In genomic region chr3:127819656-127820055, GRCh38 we compare ENCODE assay signal across 11 cellular contexts. TPM values are rescaled to one million over a fixed set of nuclear protein-coding genes. Genes with fewer than 3 reads are reported as not detected.
DNase-seq lines count a peak whose midpoint lies in the region; ATAC-seq and TF ChIP-seq lines count a peak whose summit lies in the region.
"Had no signal": no experiment of that assay in that cellular context is flagged by ENCODE, and none has a peak within 500 bp of the region (broad histone marks: within the 10 kb centered on the region; RNA-seq: fewer than 3 reads in every experiment).

No MANE protein-coding gene starts in this region.

- DNase-seq in transverse colon (no peak), 8988T (no peak)
- DNase-seq in effector memory CD4-positive, alpha-beta T cell: no peak
- DNase-seq: activated naive CD4-positive, alpha-beta T cell treated with anti-CD3 and anti-CD28 coated beads for 36 hours; SHP77; stimulated activated CD4-positive, alpha-beta T cell treated with anti-CD3 and anti-CD28 coated beads, Interleukin-4, amount 100 ng/mL, for 24 hours; stimulated activated naive CD4-positive, alpha-beta T cell treated with Interleukin-2 at 50 U/mL for 16 hours had no signal

- H3F3A ChIP-seq in Loucy (ENCODE audit: low read depth): no peaks in the 10 kb centered on the region

- ATAC-seq in HG03460 (IDR thresholded peaks at IDR 0.05; ENCODE audit: unreplicated experiment): no peak

- H4K20me1 ChIP-seq in Loucy (ENCODE audit: insufficient read depth, low read length, poor library complexity, severe bottlenecking): no peaks in the 10 kb centered on the region

- H3K36me3 ChIP-seq in Loucy (ENCODE audit: insufficient read depth, low read length): peaks cover 9% of the 10 kb centered on the region; the same call in 1 of the 2 replicates
- peaks cover 0 to 9% of the 10 kb centered on the region in 2 donors for H3K36me3 ChIP-seq in duodenal mucosa (ENCODE audit: control insufficient read depth in 1 of 2, insufficient read depth in 2 of 2, low read length in 2 of 2)
- H3K36me3 ChIP-seq in mucosa of rectum (ENCODE audit: control insufficient read depth in 2 of 2, insufficient read depth in 2 of 2, low read length in 2 of 2): peaks cover 9 to 13% of the 10 kb centered on the region in 2 donors
- no peaks in the 10 kb centered on the region for H3K36me3 ChIP-seq in transverse colon
- no peaks in the 10 kb centered on the region for H3K36me3 ChIP-seq in effector memory CD4-positive, alpha-beta T cell (ENCODE audit: control insufficient read depth, insufficient read depth, low read length)

- H3K9ac ChIP-seq in Loucy (ENCODE audit: low read depth, low read length, poor library complexity, severe bottlenecking) (peak overlapping the region; percentile 98), duodenal mucosa (ENCODE audit: low read depth in 1 of 2, low read length in 2 of 2) (peak overlapping the region; percentile 1 to 89), mucosa of rectum (ENCODE audit: low read depth in 1 of 2, low read length in 2 of 2) (peak overlapping the region; percentile 72 to 97)

- H3K9me2 ChIP-seq in Loucy (replicated peaks; ENCODE audit: low read depth, low read length): no peaks in the 10 kb centered on the region

- H3K4me3 ChIP-seq in Loucy (ENCODE audit: low read length, poor library complexity, severe bottlenecking) (peak overlapping the region; percentile 87), duodenal mucosa (ENCODE audit: low read depth in 1 of 2, low read length in 2 of 2) (peak overlapping the region; percentile 13 to 33), mucosa of rectum (ENCODE audit: low read length in 2 of 2) (peak overlapping the region; percentile 38 to 90), transverse colon (peak overlapping the region in 1 of 4 donors; percentile 78)
- H3K4me3 ChIP-seq in effector memory CD4-positive, alpha-beta T cell (ENCODE audit: insufficient read depth, low read depth, low read length, poor library complexity, severe bottlenecking): no peak overlapping the region

- intact Hi-C loops in transverse colon (cut with DNase I; ENCODE audit: low total_unique reads): loop anchor here (5.0 kb wide), 1 partner anchor 127 kb away; no protein-coding TSS in a partner anchor

- 94% methylated on average over 2 of the region's 2 CpGs; no CpG with 5 or more reads in 1 of the 2 donors for WGBS in transverse colon (ENCODE audit: low coverage in 1 of 2), 2 donors

- peaks cover 83% of the 10 kb centered on the region for H3K79me2 ChIP-seq in Loucy (ENCODE audit: insufficient read depth, low read length)

- no peak for TF ChIP-seq CTCF in Loucy (conservative IDR thresholded peaks at IDR 0.05; ENCODE audit: low read length)
- TF ChIP-seq CTCF in transverse colon (IDR thresholded peaks at IDR 0.05): no peak

- no peak for TF ChIP-seq EP300 in transverse colon (IDR thresholded peaks at IDR 0.05; ENCODE audit: low read depth)

- H3K9me3 ChIP-seq in Loucy (ENCODE audit: insufficient read depth, low read depth, low read length) (no peaks in the 10 kb centered on the region), duodenal mucosa (ENCODE audit: control insufficient read depth in 1 of 2, low read length in 2 of 2) (no peaks in the 10 kb centered on the region), mucosa of rectum (ENCODE audit: control insufficient read depth in 2 of 2, low read length in 2 of 2) (no peaks in the 10 kb centered on the region), transverse colon (no peaks in the 10 kb centered on the region)
- no peaks in the 10 kb centered on the region for H3K9me3 ChIP-seq in effector memory CD4-positive, alpha-beta T cell (ENCODE audit: control insufficient read depth, low read length)

- H3K27ac ChIP-seq in duodenal mucosa (ENCODE audit: low read depth, low read length): no peak overlapping the region
- peak overlapping the region; percentile 92 to 96 for H3K27ac ChIP-seq in mucosa of rectum (ENCODE audit: low read depth in 2 of 2, low read length in 2 of 2)
- H3K27ac ChIP-seq in transverse colon: peak overlapping the region; percentile 93 to 94 (median 94)
- H3K27ac ChIP-seq in effector memory CD4-positive, alpha-beta T cell (ENCODE audit: insufficient read depth, low read length, poor library complexity, severe bottlenecking): no peak overlapping the region

- peak overlapping the region; percentile 99 for H3K4me2 ChIP-seq in Loucy (ENCODE audit: low read depth, low read length, poor library complexity, severe bottlenecking)

- in situ Hi-C loops in transverse colon (cut with MboI; ENCODE audit: low pct_ligation_motif_present in 1 of 4, low pct_unique_long_range_greater_than_20kb in 1 of 4, low sequenced_read_pairs in 3 of 4): no loop called here

- H2AFZ ChIP-seq in Loucy (ENCODE audit: low read length): no peak overlapping the region

- no peak for TF ChIP-seq POLR2A in transverse colon (IDR thresholded peaks at IDR 0.05)

- H3K27me3 ChIP-seq in Loucy (ENCODE audit: insufficient read depth, low read length, poor library complexity, severe bottlenecking) (no peaks in the 10 kb centered on the region), duodenal mucosa (ENCODE audit: control insufficient read depth in 1 of 2, insufficient read depth in 2 of 2, low read length in 2 of 2) (no peaks in the 10 kb centered on the region), mucosa of rectum (ENCODE audit: control insufficient read depth in 2 of 2, insufficient read depth in 2 of 2, low read length in 2 of 2) (no peaks in the 10 kb centered on the region), transverse colon (no peaks in the 10 kb centered on the region)
- peaks cover 15% of the 10 kb centered on the region for H3K27me3 ChIP-seq in effector memory CD4-positive, alpha-beta T cell (replicated peaks; ENCODE audit: control insufficient read depth, insufficient read depth, low read length, poor library complexity, severe bottlenecking)

- H3K4me1 ChIP-seq in Loucy (ENCODE audit: insufficient read depth, low read length, poor library complexity, severe bottlenecking) (peaks cover 88% of the 10 kb centered on the region), duodenal mucosa (ENCODE audit: control insufficient read depth in 1 of 2, insufficient read depth in 2 of 2, low read length in 2 of 2) (peaks cover 68 to 80% of the 10 kb centered on the region in 2 donors), mucosa of rectum (ENCODE audit: control insufficient read depth in 2 of 2, insufficient read depth in 2 of 2, low read length in 2 of 2) (peaks cover 60 to 74% of the 10 kb centered on the region in 2 donors), transverse colon (peaks cover 45 to 73% (median 66%) of the 10 kb centered on the region in 4 donors)
- H3K4me1 ChIP-seq in effector memory CD4-positive, alpha-beta T cell (ENCODE audit: control insufficient read depth, insufficient read depth, low read length, poor library complexity, severe bottlenecking): peaks cover 3% of the 10 kb centered on the region

RNA-seq across cellular contexts. Expression of gene MGLL, which starts 2.7 kb away (rescaled TPM):
- 100 to 1,000 TPM; 150 to 329 (median 294) TPM for total RNA-seq in transverse colon

Comparison
In these comparisons a context has a peak if more than half of its experiments do, and no peak if none do; other contexts are left out.
1. H3K9ac ChIP-seq: peak in every context shown above with its lines; median percentile 98 in Loucy; 84 in mucosa of rectum; 45 in duodenal mucosa.
2. H3K27ac ChIP-seq: peak in mucosa of rectum (2 of 2) and transverse colon (4 of 4); none in duodenal mucosa (single experiment) and effector memory CD4-positive, alpha-beta T cell (single experiment).